In the genomic region with DNA sequence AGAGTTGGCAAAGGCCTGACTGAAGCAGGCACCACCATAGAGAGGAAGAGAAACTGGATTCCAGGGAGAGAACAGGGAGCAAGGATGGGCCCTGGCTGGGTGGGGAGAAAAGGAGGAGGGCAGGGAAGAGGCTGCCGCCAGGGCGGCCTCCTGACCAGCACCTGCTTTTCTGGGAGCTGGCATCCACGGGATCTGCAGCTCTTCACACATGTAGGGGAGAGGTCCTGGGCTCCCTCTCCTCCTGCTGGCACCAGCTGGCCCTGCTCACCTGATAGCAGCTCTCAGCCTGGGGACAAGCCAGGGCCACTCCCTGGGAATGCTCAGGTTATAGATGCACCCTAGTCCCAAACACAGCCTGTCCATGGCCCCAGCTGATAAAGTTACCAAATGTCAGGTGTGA, we compare ENCODE assay signal across 23 cellular contexts. TPM values are rescaled to one million over a fixed set of nuclear protein-coding genes. Genes with fewer than 3 reads are reported as not detected.
"Had no signal": no experiment of that assay in that cellular context is flagged by ENCODE, and none has a peak within 500 bp of the region (broad histone marks: within the 10 kb centered on the region; RNA-seq: fewer than 3 reads in every experiment).

No MANE protein-coding gene starts in this region.

- H3K4me3 ChIP-seq: dorsolateral prefrontal cortex, heart left ventricle, left ventricle myocardium inferior, lung, ovary, right atrium auricular region, stomach, thoracic aorta, transverse colon had no signal

- H3K27me3 ChIP-seq: dorsolateral prefrontal cortex, heart left ventricle, ovary, right atrium auricular region, stomach, transverse colon had no signal

- DNase-seq: cortex of kidney; dorsolateral prefrontal cortex; effector CD8-positive, alpha-beta T cell; heart left ventricle; islet precursor cell; left ventricle myocardium inferior; mesendoderm; naive thymus-derived CD4-positive, alpha-beta T cell; ovary; small intestine; stimulated activated CD4-positive, alpha-beta T cell treated with anti-CD3 and anti-CD28 coated beads, Interleukin-12 subunit alpha, Interleukin-12 subunit beta, amount 100 ng/mL, for 4 hours; stimulated activated naive CD4-positive, alpha-beta T cell; stomach; substantia nigra; transverse colon had no signal

- H3K36me3 ChIP-seq: heart left ventricle, left ventricle myocardium inferior, ovary, right atrium auricular region, thoracic aorta, transverse colon had no signal

- H3K4me1 ChIP-seq: heart left ventricle, left ventricle myocardium inferior, right atrium auricular region, stomach, transverse colon had no signal

- H3K9me3 ChIP-seq: ovary, right atrium auricular region had no signal

- H3K27ac ChIP-seq: dorsolateral prefrontal cortex, heart left ventricle, left ventricle myocardium inferior, ovary, right atrium auricular region, stomach, thoracic aorta, transverse colon had no signal

RNA-seq across cellular contexts. Expression of a gene that starts 39.9 kb away (rescaled TPM):
- total RNA-seq: chondrocyte; fibroblast of lung; frontal cortex; glomerular endothelial cell; heart left ventricle; left ventricle myocardium inferior; lung; naive thymus-derived CD4-positive, alpha-beta T cell; ovary; posterior vena cava; stomach; thoracic aorta; transverse colon had no signal

RNA-seq across cellular contexts. Expression of a gene that starts 56.1 kb away (rescaled TPM):
- total RNA-seq: chondrocyte; fibroblast of lung; frontal cortex; glomerular endothelial cell; left ventricle myocardium inferior; lung; naive thymus-derived CD4-positive, alpha-beta T cell; ovary; posterior vena cava; stomach; transverse colon had no signal
